ENCODE assay signal across 1 cellular context in the genomic region with DNA sequence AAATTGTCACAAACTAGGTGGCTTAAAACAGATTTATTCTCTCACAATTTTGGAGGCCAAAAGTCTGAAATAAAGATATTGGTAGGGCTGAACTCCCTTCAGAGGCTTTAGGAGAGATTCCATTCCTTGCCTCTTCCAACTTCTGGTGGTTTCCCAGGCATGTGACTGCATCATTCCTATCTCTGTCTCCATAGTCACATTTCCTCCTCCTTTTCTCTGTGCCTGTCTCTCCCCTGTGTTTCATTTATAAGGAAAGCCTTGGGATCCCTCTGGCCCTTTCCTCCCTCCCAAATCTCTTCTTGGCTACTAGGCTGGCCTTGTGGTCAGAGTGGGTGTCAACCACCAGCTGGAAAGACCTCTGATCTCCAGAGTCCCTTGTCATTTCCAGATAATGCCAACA.
TF ChIP-seq lines count a peak whose summit lies in the region.

No MANE protein-coding gene starts in this region.

TF ChIP-seq in IMR-90, 13 proteins besides CTCF, POLR2A, EP300 and RAD21 (continued from another document):
- TF ChIP-seq, protein P1, sequence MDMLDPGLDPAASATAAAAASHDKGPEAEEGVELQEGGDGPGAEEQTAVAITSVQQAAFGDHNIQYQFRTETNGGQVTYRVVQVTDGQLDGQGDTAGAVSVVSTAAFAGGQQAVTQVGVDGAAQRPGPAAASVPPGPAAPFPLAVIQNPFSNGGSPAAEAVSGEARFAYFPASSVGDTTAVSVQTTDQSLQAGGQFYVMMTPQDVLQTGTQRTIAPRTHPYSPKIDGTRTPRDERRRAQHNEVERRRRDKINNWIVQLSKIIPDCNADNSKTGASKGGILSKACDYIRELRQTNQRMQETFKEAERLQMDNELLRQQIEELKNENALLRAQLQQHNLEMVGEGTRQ (IDR thresholded peaks at IDR 0.05; ENCODE audit: low read depth, low read length) = peak; percentile 59; the same call in 1 of the 2 replicates
- no peak for TF ChIP-seq RFX5 (IDR thresholded peaks at IDR 0.05; ENCODE audit: low read depth, low read length)
